In genomic region chr12:53484686-53485567, GRCh38 we compare ENCODE assay signal across 1 cellular context.
TF ChIP-seq lines count a peak whose summit lies in the region.

No MANE protein-coding gene starts in this region.

TF ChIP-seq in IMR-90, 13 proteins besides CTCF, POLR2A, EP300 and RAD21 (continued from another document):
- TF ChIP-seq ELK1 (IDR thresholded peaks at IDR 0.05; ENCODE audit: borderline replicate concordance, low read depth, low read length) (no peak), CEBPB (IDR thresholded peaks at IDR 0.05; ENCODE audit: low read depth, low read length) (no peak), USF2 (IDR thresholded peaks at IDR 0.05; ENCODE audit: low read depth, low read length) (no peak)
